Comparison of ENCODE assay signal across 20 cellular contexts in genomic region chr6:17352302-17352701, GRCh38. TPM values are rescaled to one million over a fixed set of nuclear protein-coding genes. Genes with fewer than 3 reads are reported as not detected.
"Had no signal": no experiment of that assay in that cellular context is flagged by ENCODE, and none has a peak within 500 bp of the region (broad histone marks: within the 10 kb centered on the region; RNA-seq: fewer than 3 reads in every experiment).

No MANE protein-coding gene starts in this region.

- H3K36me3 ChIP-seq: spleen, tibial nerve had no signal

- H3K27me3 ChIP-seq: spleen, tibial nerve had no signal

- ATAC-seq: activated CD8-positive, alpha-beta T cell treated with anti-CD3 and anti-CD28 coated beads, Interleukin-2, amount 10 ng/mL, durations not matched to agents 7 days and 5 days; left lobe of liver; natural killer cell; right cardiac atrium; stimulated activated memory B cell treated with anti-CD40 and anti-IgM and Interleukin-4, amounts not matched to agents 10 μg/mL and 1 μg/mL and 100 μg/mL, for 72 hours; WTC11 had no signal

- H3K27ac ChIP-seq: spleen, tibial nerve had no signal

- DNase-seq: activated CD4-positive, alpha-beta T cell treated with anti-CD3 and anti-CD28 coated beads for 48 hours; activated CD8-positive, alpha-beta T cell treated with anti-CD3 and anti-CD28 coated beads, Interleukin-2, amount 10 ng/mL, durations not matched to agents 7 days and 5 days; activated naive CD4-positive, alpha-beta T cell treated with anti-CD3 and anti-CD28 coated beads, Interleukin-2, amount 50 U/mL, for 16 hours; amniotic stem cell; cerebellar nuclear complex; dermis blood vessel endothelial cell; endodermal cell; glutamatergic neuron; immature natural killer cell; natural killer cell; right cardiac atrium; spleen; stimulated activated CD4-positive, alpha-beta T cell treated with anti-CD3 and anti-CD28 coated beads, Interleukin-1b, Interleukin-23, amount 100 ng/mL, for 48 hours; T-helper 1 cell had no signal

- H3K27me3 Mint-ChIP-seq: brain; progenitor cell of endocrine pancreas; stimulated activated memory B cell treated with anti-CD40 and anti-IgM and Interleukin-4, amounts not matched to agents 10 μg/mL and 1 μg/mL and 100 μg/mL, for 72 hours had no signal

- H3K4me3 ChIP-seq: spleen, tibial nerve had no signal

- H3K9me3 Mint-ChIP-seq: endodermal cell, immature natural killer cell, natural killer cell, WTC11 had no signal

- H3K9me3 ChIP-seq: spleen, tibial nerve had no signal

- H3K4me3 Mint-ChIP-seq: activated CD8-positive, alpha-beta T cell treated with anti-CD3 and anti-CD28 coated beads, Interleukin-2, amount 10 ng/mL, durations not matched to agents 7 days and 5 days; brain; endodermal cell; immature natural killer cell; natural killer cell; stimulated activated memory B cell treated with anti-CD40 and anti-IgM and Interleukin-4, amounts not matched to agents 10 μg/mL and 1 μg/mL and 100 μg/mL, for 72 hours; WTC11 had no signal

- H3K36me3 Mint-ChIP-seq: brain; immature natural killer cell; natural killer cell; stimulated activated memory B cell treated with anti-CD40 and anti-IgM and Interleukin-4, amounts not matched to agents 10 μg/mL and 1 μg/mL and 100 μg/mL, for 72 hours; WTC11 had no signal

- H3K4me1 Mint-ChIP-seq: endodermal cell; immature natural killer cell; natural killer cell; stimulated activated memory B cell treated with anti-CD40 and anti-IgM and Interleukin-4, amounts not matched to agents 10 μg/mL and 1 μg/mL and 100 μg/mL, for 72 hours; WTC11 had no signal

- H3K4me1 ChIP-seq: spleen, tibial nerve had no signal

- H3K27ac Mint-ChIP-seq: activated CD8-positive, alpha-beta T cell treated with anti-CD3 and anti-CD28 coated beads, Interleukin-2, amount 10 ng/mL, durations not matched to agents 7 days and 5 days; brain; endodermal cell; immature natural killer cell; natural killer cell; progenitor cell of endocrine pancreas; stimulated activated memory B cell treated with anti-CD40 and anti-IgM and Interleukin-4, amounts not matched to agents 10 μg/mL and 1 μg/mL and 100 μg/mL, for 72 hours; WTC11 had no signal

RNA-seq across cellular contexts. Expression of gene CAP2, which starts 41.1 kb away (rescaled TPM):
- total RNA-seq: activated CD8-positive, alpha-beta T cell treated with anti-CD3 and anti-CD28 coated beads, Interleukin-2, amount 10 ng/mL, durations not matched to agents 7 days and 5 days; natural killer cell had no signal
- polyA plus RNA-seq: immature natural killer cell had no signal
